Comparison of ENCODE assay signal across 8 cellular contexts in the genomic region with DNA sequence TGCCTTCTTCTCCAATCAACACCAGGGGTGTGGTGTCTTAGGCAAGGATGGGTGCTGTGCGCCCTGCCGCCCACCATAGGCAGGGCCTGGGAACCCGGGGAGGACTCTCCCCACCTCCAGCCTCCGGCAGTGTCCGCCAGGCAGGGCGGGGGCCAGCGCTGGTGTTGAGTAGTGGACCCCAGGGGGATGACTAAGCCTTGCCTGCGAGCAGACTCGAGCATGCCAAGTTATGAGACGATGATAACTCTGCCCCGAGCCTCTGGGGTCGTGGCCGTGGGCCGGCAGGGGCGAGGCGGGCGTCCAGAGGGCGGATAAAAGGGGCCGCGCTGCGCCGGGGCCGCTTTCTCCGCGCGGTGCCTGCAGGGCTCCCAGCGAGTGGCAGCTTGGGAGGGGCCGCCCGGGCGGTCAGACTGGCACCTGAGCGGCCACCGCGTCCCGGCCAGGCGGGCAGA. TPM values are rescaled to one million over a fixed set of nuclear protein-coding genes. Genes with fewer than 3 reads are reported as not detected.
A peak's percentile ranks its signal among the peaks of the same experiment; 100 is the strongest.
DNase-seq lines count a peak whose midpoint lies in the region; ATAC-seq and TF ChIP-seq lines count a peak whose summit lies in the region.

TSS of gene MEDAG (plus strand) at position 340 of the 452 bp plus-strand sequence. CDS start 245 bp downstream, outside the sequence.

- TF ChIP-seq CTCF in fibroblast of lung (conservative IDR thresholded peaks at IDR 0.05 in 1 of 2, IDR thresholded peaks at IDR 0.05 in 1 of 2; ENCODE audit: low read depth in 1 of 2, low read length in 2 of 2) = no peak
- TF ChIP-seq CTCF in thoracic aorta (IDR thresholded peaks at IDR 0.05) = no peak

- peaks cover 3% of the 10 kb centered on the region for H3K79me2 ChIP-seq in fibroblast of lung (ENCODE audit: control insufficient read depth, insufficient read depth, low read length)

- ATAC-seq in thoracic aorta (ENCODE audit: insufficient number of reproducible peaks, low FRiP score, low read depth) = peak; percentile 89
- ATAC-seq in GM18861 (IDR thresholded peaks at IDR 0.05; ENCODE audit: unreplicated experiment) = no peak

- H3K4me2 ChIP-seq in fibroblast of lung (ENCODE audit: extremely low read depth, insufficient read depth, low read length) = peak within 1 kb of the TSS; percentile 54

- H3K4me3 ChIP-seq in fibroblast of lung (replicated peaks in 1 of 4; ENCODE audit: control extremely low read depth in 1 of 4, insufficient read depth in 1 of 4, low read depth in 3 of 4, low read length in 4 of 4) = peak within 1 kb of the TSS; percentile 20 to 56 (median 41)
- H3K4me3 ChIP-seq in mesodermal cell (ENCODE audit: extremely low read depth, insufficient read depth, low read length, poor library complexity, severe bottlenecking) = peak within 1 kb of the TSS; percentile 24
- H3K4me3 ChIP-seq in thoracic aorta = peak within 1 kb of the TSS; percentile 88

- H3K9ac ChIP-seq in fibroblast of lung (ENCODE audit: insufficient read depth, low read length) = peak within 1 kb of the TSS; percentile 79

- WGBS in mesodermal cell (ENCODE audit: insufficient coverage in 2 of 2), 2 experiments = 11 to 12% methylated on average over 29 to 32 of the region's 35 CpGs

- no peaks in the 10 kb centered on the region for H4K20me1 ChIP-seq in fibroblast of lung (ENCODE audit: control insufficient read depth, extremely low read depth, insufficient read depth, low read length)

- H3K27me3 ChIP-seq in fibroblast of lung (ENCODE audit: control insufficient read depth, insufficient read depth, low read length) (no peaks in the 10 kb centered on the region), thoracic aorta (replicated peaks; ENCODE audit: insufficient read depth) (no peaks in the 10 kb centered on the region)

- H3K4me1 ChIP-seq in fibroblast of lung (ENCODE audit: control insufficient read depth, extremely low read depth, insufficient read depth, low read length) = peaks cover 8% of the 10 kb centered on the region
- H3K4me1 ChIP-seq in mesodermal cell (ENCODE audit: control insufficient read depth, insufficient read depth, low read length, poor library complexity, severe bottlenecking) = peaks cover 15% of the 10 kb centered on the region
- H3K4me1 ChIP-seq in thoracic aorta (ENCODE audit: control insufficient read depth in 1 of 2, low read depth in 2 of 2) = peaks cover 13 to 54% of the 10 kb centered on the region in 2 donors

- peak within 1 kb of the TSS; percentile 40 for H3K27ac ChIP-seq in fibroblast of lung (ENCODE audit: insufficient read depth, low read length)
- no peak within 1 kb of the TSS for H3K27ac ChIP-seq in mesodermal cell (ENCODE audit: low read depth, low read length, severe bottlenecking)
- H3K27ac ChIP-seq in thoracic aorta = peak within 1 kb of the TSS; percentile 96 to 98

- H3K36me3 ChIP-seq in fibroblast of lung (ENCODE audit: control insufficient read depth, insufficient read depth, low read length) = no peaks in the 10 kb centered on the region
- no peaks in the 10 kb centered on the region for H3K36me3 ChIP-seq in mesodermal cell (ENCODE audit: control insufficient read depth, insufficient read depth, low read length)
- H3K36me3 ChIP-seq in thoracic aorta = no peaks in the 10 kb centered on the region

- H3K9me3 ChIP-seq in fibroblast of lung (ENCODE audit: control insufficient read depth, insufficient read depth, low read depth, low read length) (no peaks in the 10 kb centered on the region), mesodermal cell (ENCODE audit: control insufficient read depth, low read length) (no peaks in the 10 kb centered on the region), thoracic aorta (no peaks in the 10 kb centered on the region)

- peak within 1 kb of the TSS; percentile 10 for H2AFZ ChIP-seq in fibroblast of lung (ENCODE audit: low read length)

- DNase-seq in RPMI7951 (ENCODE audit: low read depth) (peak; percentile 80), fibroblast of lung (ENCODE audit: low read depth in 2 of 2) (peak; percentile 78 to 82), thoracic aorta (ENCODE audit: low spot score) (peak; percentile 92), activated gamma-delta T cell (lab: John Stamatoyannopoulos, UW) (no peak), NCI-H526 (lab: John Stamatoyannopoulos, UW) (no peak)
- no peak for DNase-seq in activated effector memory CD4-positive, alpha-beta T cell treated with anti-CD3 and anti-CD28 coated beads, Interleukin-2, amount 50 U/mL, for 16 hours

RNA-seq across cellular contexts. Expression of gene MEDAG, which starts in this region (rescaled TPM):
- 18.0 and 21.0 TPM in 2 replicates for total RNA-seq in RPMI7951 (2014; rRNA removed; shearing (Covaris generic))
- 11.2 and 47.0 TPM in 2 replicates for total RNA-seq in fibroblast of lung
- 18.9 and 99.8 TPM in 2 replicates for polyA plus RNA-seq in fibroblast of lung
- 14.9 and 74.7 TPM in 2 replicates for polyA plus RNA-seq in fibroblast of lung (2012)
- polyA minus RNA-seq in fibroblast of lung (ENCODE audit: low replicate concordance) = 5.6 and 26.4 TPM in 2 replicates
- polyA plus RNA-seq in mesodermal cell (2013, experiment 1 of 2) = 1.7 TPM
- 1.3 TPM for polyA plus RNA-seq in mesodermal cell (2013, experiment 2 of 2)
- 100 to 1,000 TPM; 163 to 634 TPM for total RNA-seq in thoracic aorta

Comparison
In these comparisons a context has a peak if more than half of its experiments do, and no peak if none do; other contexts are left out.
1. DNase-seq: peak in RPMI7951 (single experiment), fibroblast of lung (2 of 2) and thoracic aorta (single experiment); none in activated gamma-delta T cell (single experiment), activated effector memory CD4-positive, alpha-beta T cell treated with anti-CD3 and anti-CD28 coated beads, Interleukin-2, amount 50 U/mL, for 16 hours (single experiment) and NCI-H526 (0 of 2).
2. H3K4me3 ChIP-seq: peak in every context shown above with its lines; median percentile 88 in thoracic aorta; 41 in fibroblast of lung; 24 in mesodermal cell.